Comparison of ENCODE assay signal across 8 cellular contexts in the genomic region with DNA sequence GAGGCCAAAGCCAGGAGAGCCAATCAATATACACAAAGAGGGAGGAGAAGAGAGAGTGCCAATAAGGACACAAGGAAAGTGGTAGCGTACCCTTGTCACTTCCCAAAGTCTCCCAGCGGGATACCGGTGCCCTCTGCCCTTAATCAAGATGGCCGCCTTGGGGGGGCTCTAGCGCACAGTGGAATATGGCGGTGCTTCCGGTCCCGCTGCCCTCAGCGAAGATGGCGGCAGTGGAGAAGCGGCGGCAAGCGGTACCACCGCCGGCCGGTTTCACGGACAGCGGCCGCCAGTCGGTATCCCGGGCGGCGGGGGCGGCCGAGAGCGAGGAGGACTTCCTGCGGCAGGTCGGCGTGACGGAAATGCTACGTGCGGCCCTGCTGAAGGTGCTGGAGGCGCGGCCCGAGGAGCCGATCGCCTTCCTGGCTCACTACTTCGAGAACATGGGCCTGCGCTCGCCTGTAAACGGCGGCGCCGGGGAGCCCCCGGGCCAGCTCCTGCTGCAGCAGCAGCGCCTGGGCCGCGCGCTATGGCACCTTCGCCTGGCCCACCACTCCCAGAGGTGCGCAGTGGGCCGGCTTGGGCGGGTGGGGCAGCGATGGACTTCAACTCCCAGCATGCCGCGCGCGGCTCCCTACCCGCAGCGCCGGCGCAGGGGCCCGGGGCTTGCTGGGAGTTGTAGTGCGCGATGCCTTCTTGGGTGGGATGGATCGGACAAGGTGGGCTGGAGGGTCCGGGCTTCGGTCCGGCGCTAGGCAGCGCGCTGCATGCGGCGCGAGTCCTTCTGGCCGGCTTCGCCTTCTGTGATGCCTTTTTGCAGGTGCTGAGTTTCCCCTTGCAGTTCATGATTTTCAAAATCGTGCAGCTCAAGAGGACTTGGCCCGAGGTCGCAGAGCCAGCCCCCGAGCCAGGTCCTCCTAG. TPM values are rescaled to one million over a fixed set of nuclear protein-coding genes. Genes with fewer than 3 reads are reported as not detected.
DNase-seq lines count a peak whose midpoint lies in the region; ATAC-seq, FAIRE-seq and TF ChIP-seq lines count a peak whose summit lies in the region.

A gene with protein sequence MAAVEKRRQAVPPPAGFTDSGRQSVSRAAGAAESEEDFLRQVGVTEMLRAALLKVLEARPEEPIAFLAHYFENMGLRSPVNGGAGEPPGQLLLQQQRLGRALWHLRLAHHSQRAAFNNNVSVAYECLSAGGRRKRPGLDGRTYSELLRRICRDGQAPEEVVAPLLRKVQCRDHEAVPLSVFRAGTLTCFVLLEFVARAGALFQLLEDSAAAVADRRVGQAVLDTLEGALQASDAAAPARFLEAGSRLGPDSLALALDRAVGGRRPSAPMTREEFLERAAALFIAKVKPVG (plus strand): TSS at position 212 of the 918 bp plus-strand sequence. CDS start 10 bp downstream, at position 222.

- peak within 1 kb of the TSS; percentile 89 for H3K4me3 Mint-ChIP-seq in T-helper 2 cell treated with Interferon-gamma antibody and Interleukin-4, amounts not matched to agents 5 μg/mL and 100 μg/mL, for 36 hours
- peak within 1 kb of the TSS; percentile 94 for H3K4me3 Mint-ChIP-seq in astrocyte (ENCODE audit: unreplicated experiment)

- 2% methylated on average over 77 of the region's 81 CpGs for WGBS in hepatocyte (ENCODE audit: low lambda C conversion rate, missing lambda C conversion rate)

- H3K4me3 ChIP-seq in astrocyte (ENCODE audit: insufficient read depth, low read depth, low read length), result peak within 1 kb of the TSS; percentile 72
- peak within 1 kb of the TSS; percentile 84 for H3K4me3 ChIP-seq in hepatocyte
- peak within 1 kb of the TSS; percentile 83 for H3K4me3 ChIP-seq in retinal pigment epithelial cell (ENCODE audit: low read length)

- H3K27ac ChIP-seq in astrocyte (ENCODE audit: low read depth, low read length) (peak within 1 kb of the TSS; percentile 97), hepatocyte (peak within 1 kb of the TSS; percentile 81)

- peaks cover 37% of the 10 kb centered on the region for H3K4me1 Mint-ChIP-seq in T-helper 2 cell treated with Interferon-gamma antibody and Interleukin-4, amounts not matched to agents 5 μg/mL and 100 μg/mL, for 36 hours (ENCODE audit: low read depth)
- peaks cover 11% of the 10 kb centered on the region for H3K4me1 Mint-ChIP-seq in astrocyte (ENCODE audit: low read depth, unreplicated experiment)

- TF ChIP-seq CTCF in GM13976 (IDR thresholded peaks at IDR 0.05; ENCODE audit: borderline replicate concordance, control extremely low read depth, extremely low read depth, insufficient read depth, missing control alignments) (no peak), astrocyte (IDR thresholded peaks at IDR 0.05; ENCODE audit: insufficient read depth, low read depth, low read length) (no peak), hepatocyte (IDR thresholded peaks at IDR 0.05; ENCODE audit: poor library complexity) (no peak), retinal pigment epithelial cell (conservative IDR thresholded peaks at IDR 0.05; ENCODE audit: low read depth, low read length) (no peak)

- H4K20me1 ChIP-seq in astrocyte (ENCODE audit: insufficient read depth, low read length) (no peaks in the 10 kb centered on the region), hepatocyte (ENCODE audit: insufficient read depth, poor library complexity, severe bottlenecking) (no peaks in the 10 kb centered on the region)

- peak within 1 kb of the TSS; percentile 100 for H3K27ac Mint-ChIP-seq in T-helper 2 cell treated with Interferon-gamma antibody and Interleukin-4, amounts not matched to agents 5 μg/mL and 100 μg/mL, for 36 hours
- peak within 1 kb of the TSS; percentile 99 for H3K27ac Mint-ChIP-seq in astrocyte (ENCODE audit: unreplicated experiment)

- DNase-seq in GM13976 (ENCODE audit: low spot score) (peak; percentile 87), NCI-H1092 treated with DMSO at 0.1 percent for 48 hours (lab: John Stamatoyannopoulos, UW) (peak; percentile 86), astrocyte (ENCODE audit: low read depth) (no peak), hepatocyte (ENCODE audit: low spot score) (peak; percentile 90), retinal pigment epithelial cell (ENCODE audit: low read depth) (peak; percentile 99), DMS153 (lab: John Stamatoyannopoulos, UW) (no peak)
- peak; percentile 86 for DNase-seq in T-helper 2 cell treated with Interferon-gamma antibody and Interleukin-4, amounts not matched to agents 5 μg/mL and 100 μg/mL, for 36 hours (ENCODE audit: low spot score)

- ATAC-seq in HG02588 (IDR thresholded peaks at IDR 0.05; ENCODE audit: unreplicated experiment), result peak; percentile 47

- peaks cover 16% of the 10 kb centered on the region for H3K36me3 Mint-ChIP-seq in T-helper 2 cell treated with Interferon-gamma antibody and Interleukin-4, amounts not matched to agents 5 μg/mL and 100 μg/mL, for 36 hours (ENCODE audit: low read depth)
- H3K36me3 Mint-ChIP-seq in astrocyte (ENCODE audit: low read depth, unreplicated experiment), result peaks cover 16% of the 10 kb centered on the region

- H3K27me3 ChIP-seq in astrocyte (ENCODE audit: insufficient read depth, low read length) (no peaks in the 10 kb centered on the region), hepatocyte (no peaks in the 10 kb centered on the region)

- peak within 1 kb of the TSS; percentile 88 for H3K9ac ChIP-seq in astrocyte (ENCODE audit: low read length)

- no peak for FAIRE-seq in astrocyte (lab: Jason Lieb, UNC)

- H3K36me3 ChIP-seq in astrocyte (ENCODE audit: insufficient read depth, low read length) (no peaks in the 10 kb centered on the region), hepatocyte (replicated peaks; ENCODE audit: insufficient read depth, low read depth) (no peaks in the 10 kb centered on the region)

- H3K4me1 ChIP-seq in astrocyte (ENCODE audit: insufficient read depth, low read length), result peaks cover 24% of the 10 kb centered on the region
- peaks cover 29% of the 10 kb centered on the region for H3K4me1 ChIP-seq in hepatocyte (ENCODE audit: insufficient read depth)

- no peaks in the 10 kb centered on the region for H3K9me3 ChIP-seq in astrocyte (ENCODE audit: insufficient read depth, low read depth, low read length)
- no peaks in the 10 kb centered on the region for H3K9me3 ChIP-seq in hepatocyte (ENCODE audit: low read depth)

- no peaks in the 10 kb centered on the region for H3K27me3 Mint-ChIP-seq in T-helper 2 cell treated with Interferon-gamma antibody and Interleukin-4, amounts not matched to agents 5 μg/mL and 100 μg/mL, for 36 hours (ENCODE audit: low read depth)
- H3K27me3 Mint-ChIP-seq in astrocyte (ENCODE audit: low read depth, unreplicated experiment), result no peaks in the 10 kb centered on the region

- peak within 1 kb of the TSS; percentile 99 for H3K4me2 ChIP-seq in astrocyte (ENCODE audit: low read length)
- peak within 1 kb of the TSS; percentile 90 for H3K4me2 ChIP-seq in hepatocyte

- in situ Hi-C loops in GM13976 (cut with MboI; ENCODE audit: low sequenced_read_pairs, unreplicated experiment), result no loop called here

- peak within 1 kb of the TSS; percentile 89 for H2AFZ ChIP-seq in astrocyte (ENCODE audit: low read depth, low read length)
- H2AFZ ChIP-seq in hepatocyte, result peak within 1 kb of the TSS; percentile 87

- no peaks in the 10 kb centered on the region for H3K9me2 ChIP-seq in hepatocyte (replicated peaks; ENCODE audit: insufficient read depth)

- H3K9me3 Mint-ChIP-seq in T-helper 2 cell treated with Interferon-gamma antibody and Interleukin-4, amounts not matched to agents 5 μg/mL and 100 μg/mL, for 36 hours, result no peaks in the 10 kb centered on the region
- peaks cover 2% of the 10 kb centered on the region for H3K9me3 Mint-ChIP-seq in astrocyte (ENCODE audit: unreplicated experiment)

- H3K79me2 ChIP-seq in astrocyte (ENCODE audit: insufficient read depth, low read length) (peaks cover 15% of the 10 kb centered on the region), hepatocyte (peaks cover 21% of the 10 kb centered on the region)

RNA-seq across cellular contexts. Expression of the gene that starts here (rescaled TPM):
- total RNA-seq in astrocyte (17.9 and 20.4 TPM in 2 replicates), hepatocyte (35.8 and 44.9 TPM in 2 replicates)
- polyA plus RNA-seq in hepatocyte, result 61.0 and 69.0 TPM in 2 replicates

Comparison
In these comparisons a context has a peak if more than half of its experiments do, and no peak if none do; other contexts are left out.
1. DNase-seq: peak in GM13976 (single experiment), NCI-H1092 treated with DMSO at 0.1 percent for 48 hours (single experiment), T-helper 2 cell treated with Interferon-gamma antibody and Interleukin-4, amounts not matched to agents 5 μg/mL and 100 μg/mL, for 36 hours (single experiment), hepatocyte (single experiment) and retinal pigment epithelial cell (single experiment); none in astrocyte (single experiment) and DMS153 (single experiment).
2. Peak in every context shown above with its lines, with median percentiles within 50 percentile points of each other: H3K4me3 ChIP-seq.